Comparison of ENCODE assay signal across 10 cellular contexts in genomic region chr12:47757360-47757839, GRCh38. TPM values are rescaled to one million over a fixed set of nuclear protein-coding genes. Genes with fewer than 3 reads are reported as not detected.
DNase-seq lines count a peak whose midpoint lies in the region; FAIRE-seq and TF ChIP-seq lines count a peak whose summit lies in the region.
"Had no signal": no experiment of that assay in that cellular context is flagged by ENCODE, and none has a peak within 500 bp of the region (broad histone marks: within the 10 kb centered on the region; RNA-seq: fewer than 3 reads in every experiment).

No MANE protein-coding gene starts in this region.

- H3K36me3 Mint-ChIP-seq in activated T-helper 1 cell treated with anti-CD3 and anti-CD28 coated beads, Interleukin-12 subunit alpha, Interleukin-12 subunit beta, Interleukin-2, Interleukin-4 antibody, amounts not matched to agents 30 ng/mL and 10 ng/mL and 1 ng/mL, durations not matched to agents 14 hours and 24 hours and 36 hours (ENCODE audit: low read depth), result no peaks in the 10 kb centered on the region

- no peaks in the 10 kb centered on the region for H3K36me3 ChIP-seq in ES-I3 (ENCODE audit: insufficient read depth, low read length)
- peaks cover 2 to 12% of the 10 kb centered on the region in 2 donors for H3K36me3 ChIP-seq in kidney (ENCODE audit: control insufficient read depth in 1 of 2, insufficient read depth in 2 of 2, low read length in 2 of 2)

- peaks cover 64% of the 10 kb centered on the region for H3K4me1 Mint-ChIP-seq in activated T-helper 1 cell treated with anti-CD3 and anti-CD28 coated beads, Interleukin-12 subunit alpha, Interleukin-12 subunit beta, Interleukin-2, Interleukin-4 antibody, amounts not matched to agents 30 ng/mL and 10 ng/mL and 1 ng/mL, durations not matched to agents 14 hours and 24 hours and 36 hours (ENCODE audit: low read depth)

- H3K27me3 Mint-ChIP-seq in activated T-helper 1 cell treated with anti-CD3 and anti-CD28 coated beads, Interleukin-12 subunit alpha, Interleukin-12 subunit beta, Interleukin-2, Interleukin-4 antibody, amounts not matched to agents 30 ng/mL and 10 ng/mL and 1 ng/mL, durations not matched to agents 14 hours and 24 hours and 36 hours (ENCODE audit: insufficient read depth), result peaks cover 4% of the 10 kb centered on the region
- H3K27me3 Mint-ChIP-seq: activated CD8-positive, alpha-beta T cell treated with anti-CD3 and anti-CD28 coated beads for 36 hours had no signal

- H3K9me3 Mint-ChIP-seq in activated T-helper 1 cell treated with anti-CD3 and anti-CD28 coated beads, Interleukin-12 subunit alpha, Interleukin-12 subunit beta, Interleukin-2, Interleukin-4 antibody, amounts not matched to agents 30 ng/mL and 10 ng/mL and 1 ng/mL, durations not matched to agents 14 hours and 24 hours and 36 hours, result no peaks in the 10 kb centered on the region
- H3K9me3 Mint-ChIP-seq: activated CD8-positive, alpha-beta T cell treated with anti-CD3 and anti-CD28 coated beads for 36 hours had no signal

- DNase-seq in activated T-helper 1 cell treated with anti-CD3 and anti-CD28 coated beads, Interleukin-12 subunit alpha, Interleukin-12 subunit beta, Interleukin-2, Interleukin-4 antibody, amounts not matched to agents 30 ng/mL and 10 ng/mL and 1 ng/mL, durations not matched to agents 14 hours and 24 hours and 36 hours (ENCODE audit: low spot score), result no peak
- DNase-seq in kidney, result no peak
- DNase-seq in NCI-H748 (lab: John Stamatoyannopoulos, UW; ENCODE audit: unreplicated experiment), result no peak
- DNase-seq in HuH-7 (ENCODE audit: low spot score), result no peak
- no peak for DNase-seq in activated naive CD4-positive, alpha-beta T cell (lab: John Stamatoyannopoulos, UW)
- no peak for DNase-seq in NCI-H1105 (lab: John Stamatoyannopoulos, UW)
- DNase-seq: activated CD8-positive, alpha-beta T cell treated with anti-CD3 and anti-CD28 coated beads for 36 hours; NCI-H1930 had no signal

- peak overlapping the region; percentile 54 to 73 for H3K4me3 ChIP-seq in kidney (ENCODE audit: low read length in 2 of 2)
- H3K4me3 ChIP-seq in skin epidermis, result peak overlapping the region; percentile 9 to 55 (median 49)

- H3K27ac Mint-ChIP-seq in activated T-helper 1 cell treated with anti-CD3 and anti-CD28 coated beads, Interleukin-12 subunit alpha, Interleukin-12 subunit beta, Interleukin-2, Interleukin-4 antibody, amounts not matched to agents 30 ng/mL and 10 ng/mL and 1 ng/mL, durations not matched to agents 14 hours and 24 hours and 36 hours, result peak overlapping the region; percentile 40
- H3K27ac Mint-ChIP-seq: activated CD8-positive, alpha-beta T cell treated with anti-CD3 and anti-CD28 coated beads for 36 hours had no signal

- TF ChIP-seq CTCF in kidney (IDR thresholded peaks at IDR 0.05; ENCODE audit: borderline replicate concordance, extremely low read depth, insufficient read depth), result no peak

- H3K27ac ChIP-seq in kidney (ENCODE audit: low read depth in 2 of 2, low read length in 2 of 2) (peak overlapping the region; percentile 81 to 92), skin epidermis (peak overlapping the region in 12 of 21 experiments; percentile 29 to 91 (median 70))

- H3K4me3 Mint-ChIP-seq in activated T-helper 1 cell treated with anti-CD3 and anti-CD28 coated beads, Interleukin-12 subunit alpha, Interleukin-12 subunit beta, Interleukin-2, Interleukin-4 antibody, amounts not matched to agents 30 ng/mL and 10 ng/mL and 1 ng/mL, durations not matched to agents 14 hours and 24 hours and 36 hours, result peak overlapping the region; percentile 67

- intact Hi-C loops in activated T-helper 1 cell treated with anti-CD3 and anti-CD28 coated beads, Interleukin-12 subunit alpha, Interleukin-12 subunit beta, Interleukin-2, Interleukin-4 antibody, amounts not matched to agents 30 ng/mL and 10 ng/mL and 1 ng/mL, durations not matched to agents 14 hours and 24 hours and 36 hours (cut with micrococcal nuclease), result loop anchor here (5.0 to 10.0 kb wide), 2 partner anchors 105 to 723 kb away; no protein-coding TSS in a partner anchor
- intact Hi-C loops in kidney (cut with DNase I), result no loop called here

- H3K4me1 ChIP-seq in ES-I3 (ENCODE audit: insufficient read depth, low read length) (peaks cover 33% of the 10 kb centered on the region), kidney (ENCODE audit: control insufficient read depth in 1 of 2, insufficient read depth in 1 of 2, low read depth in 1 of 2, low read length in 2 of 2) (peaks cover 50 to 53% of the 10 kb centered on the region in 2 donors)

- H3K9ac ChIP-seq in ES-I3 (ENCODE audit: low read depth, low read length) (peak overlapping the region; percentile 74; the same call in 1 of the 2 replicates), kidney (ENCODE audit: low read length in 2 of 2) (peak overlapping the region; percentile 57 to 76)

- H3K9me3 ChIP-seq in ES-I3 (ENCODE audit: control insufficient read depth, insufficient read depth, low read length) (no peaks in the 10 kb centered on the region), kidney (ENCODE audit: control insufficient read depth in 1 of 2, low read length in 2 of 2) (no peaks in the 10 kb centered on the region)

- FAIRE-seq in kidney (lab: Jason Lieb, UNC), result no peak

RNA-seq across cellular contexts. Expression of gene RAPGEF3, which starts 1.3 kb away (rescaled TPM):
- 4.7 and 6.5 TPM in 2 replicates for total RNA-seq in activated T-helper 1 cell treated with anti-CD3 and anti-CD28 coated beads, Interleukin-12 subunit alpha, Interleukin-12 subunit beta, Interleukin-2, Interleukin-4 antibody, amounts not matched to agents 30 ng/mL and 10 ng/mL and 1 ng/mL, durations not matched to agents 14 hours and 24 hours and 36 hours
- total RNA-seq in kidney, result 179 TPM
- 84.3 TPM for polyA plus RNA-seq in kidney (ENCODE audit: insufficient read depth, low read depth, low replicate concordance)

RNA-seq across cellular contexts. Expression of gene SLC48A1, which starts 15.6 kb away (rescaled TPM):
- total RNA-seq in activated T-helper 1 cell treated with anti-CD3 and anti-CD28 coated beads, Interleukin-12 subunit alpha, Interleukin-12 subunit beta, Interleukin-2, Interleukin-4 antibody, amounts not matched to agents 30 ng/mL and 10 ng/mL and 1 ng/mL, durations not matched to agents 14 hours and 24 hours and 36 hours, result 12.7 TPM in 2 replicates
- total RNA-seq in kidney, result 69.9 TPM
- polyA plus RNA-seq in kidney (ENCODE audit: insufficient read depth, low read depth, low replicate concordance), result 56.9 TPM

RNA-seq across cellular contexts. Expression of gene ENDOU, which starts 32.1 kb away (rescaled TPM):
- not detected in 2 replicates for total RNA-seq in activated T-helper 1 cell treated with anti-CD3 and anti-CD28 coated beads, Interleukin-12 subunit alpha, Interleukin-12 subunit beta, Interleukin-2, Interleukin-4 antibody, amounts not matched to agents 30 ng/mL and 10 ng/mL and 1 ng/mL, durations not matched to agents 14 hours and 24 hours and 36 hours
- total RNA-seq in kidney, result 0.91 TPM
- 0.28 TPM for polyA plus RNA-seq in kidney (ENCODE audit: insufficient read depth, low read depth, low replicate concordance)
- total RNA-seq: activated CD8-positive, alpha-beta T cell treated with anti-CD3 and anti-CD28 coated beads for 36 hours had no signal

RNA-seq across cellular contexts. Expression of gene RPAP3, which starts 51.6 kb away (rescaled TPM):
- total RNA-seq in activated T-helper 1 cell treated with anti-CD3 and anti-CD28 coated beads, Interleukin-12 subunit alpha, Interleukin-12 subunit beta, Interleukin-2, Interleukin-4 antibody, amounts not matched to agents 30 ng/mL and 10 ng/mL and 1 ng/mL, durations not matched to agents 14 hours and 24 hours and 36 hours, result 61.2 and 64.9 TPM in 2 replicates
- total RNA-seq in kidney, result 20.6 TPM
- polyA plus RNA-seq in kidney (ENCODE audit: insufficient read depth, low read depth, low replicate concordance), result 15.6 TPM

Comparison
In these comparisons a context has a peak if more than half of its experiments do, and no peak if none do; other contexts are left out.
1. RNA of gene RAPGEF3, which starts 1.3 kb away (total RNA-seq): 179 TPM in kidney (single experiment); 4.7 to 6.5 TPM in activated T-helper 1 cell treated with anti-CD3 and anti-CD28 coated beads, Interleukin-12 subunit alpha, Interleukin-12 subunit beta, Interleukin-2, Interleukin-4 antibody, amounts not matched to agents 30 ng/mL and 10 ng/mL and 1 ng/mL, durations not matched to agents 14 hours and 24 hours and 36 hours; every median in the first group is over 10 times any median in the second.